1 cellular context compared by ENCODE assay signal in genomic region chr7:35617076-35617475, GRCh38.
TF ChIP-seq lines count a peak whose summit lies in the region.

No MANE protein-coding gene starts in this region.

TF ChIP-seq in WTC11, 78 proteins besides CTCF, POLR2A, EP300 and RAD21 (continued from another document):
- TF ChIP-seq ZNF512 (CRISPR knock-in tag; IDR thresholded peaks at IDR 0.05; ENCODE audit: borderline replicate concordance) (no peak), EMX1 (CRISPR knock-in tag; IDR thresholded peaks at IDR 0.05) (no peak), ZBTB21 (CRISPR knock-in tag; IDR thresholded peaks at IDR 0.05; ENCODE audit: borderline replicate concordance) (no peak), ZNF232 (CRISPR knock-in tag; IDR thresholded peaks at IDR 0.05) (no peak), KAT7 (CRISPR knock-in tag; IDR thresholded peaks at IDR 0.05; ENCODE audit: borderline replicate concordance) (no peak), FOXJ3 (CRISPR knock-in tag; IDR thresholded peaks at IDR 0.05; ENCODE audit: borderline replicate concordance) (no peak), RELA (CRISPR knock-in tag; IDR thresholded peaks at IDR 0.05; ENCODE audit: borderline replicate concordance) (no peak), ATF1 (CRISPR knock-in tag; IDR thresholded peaks at IDR 0.05) (no peak), ESRRA (CRISPR knock-in tag; IDR thresholded peaks at IDR 0.05; ENCODE audit: borderline replicate concordance) (no peak), PRRX2 (CRISPR knock-in tag; IDR thresholded peaks at IDR 0.05) (no peak), ZNF396 (CRISPR knock-in tag; IDR thresholded peaks at IDR 0.05; ENCODE audit: borderline replicate concordance) (no peak), SP1 (CRISPR knock-in tag; conservative IDR thresholded peaks at IDR 0.05) (no peak), ZNF219 (CRISPR knock-in tag; IDR thresholded peaks at IDR 0.05; ENCODE audit: borderline replicate concordance) (no peak), HMGA2 (CRISPR knock-in tag; IDR thresholded peaks at IDR 0.05) (no peak)
- TF ChIP-seq, protein P1, sequence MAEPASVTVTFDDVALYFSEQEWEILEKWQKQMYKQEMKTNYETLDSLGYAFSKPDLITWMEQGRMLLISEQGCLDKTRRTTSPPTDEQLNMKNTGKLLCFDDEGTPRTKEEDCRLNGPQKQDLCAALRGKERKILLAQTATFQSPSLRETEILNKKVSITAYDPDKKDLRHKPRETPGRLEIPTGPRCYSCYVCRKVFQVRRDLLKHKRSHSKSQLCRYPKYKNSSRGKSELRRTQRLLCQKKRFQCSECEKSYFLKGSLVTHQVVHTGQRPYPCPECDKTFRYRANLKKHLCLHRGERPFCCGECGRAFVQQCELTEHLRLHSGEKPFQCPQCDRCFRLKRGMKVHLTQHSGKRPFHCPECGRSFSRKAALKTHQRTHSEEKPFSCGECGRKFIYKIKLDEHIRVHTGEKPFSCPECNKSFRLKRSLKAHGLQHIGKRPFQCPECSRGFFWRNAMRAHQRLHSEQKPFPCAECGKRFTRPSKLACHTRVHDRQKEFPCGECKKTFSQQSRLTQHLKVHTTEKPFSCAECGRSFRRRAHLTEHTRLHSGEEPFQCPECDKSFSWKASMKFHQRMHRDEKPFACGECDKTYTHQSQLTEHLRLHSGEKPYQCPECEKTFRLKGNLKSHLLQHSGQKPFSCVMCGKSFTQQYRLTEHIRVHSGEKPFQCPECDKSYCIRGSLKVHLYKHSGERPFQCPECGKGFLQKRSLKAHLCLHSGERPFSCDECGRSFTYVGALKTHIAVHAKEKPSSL (CRISPR knock-in tag; conservative IDR thresholded peaks at IDR 0.05): no peak
- TF ChIP-seq, protein P2, sequence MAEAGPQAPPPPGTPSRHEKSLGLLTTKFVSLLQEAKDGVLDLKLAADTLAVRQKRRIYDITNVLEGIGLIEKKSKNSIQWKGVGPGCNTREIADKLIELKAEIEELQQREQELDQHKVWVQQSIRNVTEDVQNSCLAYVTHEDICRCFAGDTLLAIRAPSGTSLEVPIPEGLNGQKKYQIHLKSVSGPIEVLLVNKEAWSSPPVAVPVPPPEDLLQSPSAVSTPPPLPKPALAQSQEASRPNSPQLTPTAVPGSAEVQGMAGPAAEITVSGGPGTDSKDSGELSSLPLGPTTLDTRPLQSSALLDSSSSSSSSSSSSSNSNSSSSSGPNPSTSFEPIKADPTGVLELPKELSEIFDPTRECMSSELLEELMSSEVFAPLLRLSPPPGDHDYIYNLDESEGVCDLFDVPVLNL (CRISPR knock-in tag; IDR thresholded peaks at IDR 0.05; ENCODE audit: borderline replicate concordance, low read depth): no peak
